8 cellular contexts compared by ENCODE assay signal in the genomic region with DNA sequence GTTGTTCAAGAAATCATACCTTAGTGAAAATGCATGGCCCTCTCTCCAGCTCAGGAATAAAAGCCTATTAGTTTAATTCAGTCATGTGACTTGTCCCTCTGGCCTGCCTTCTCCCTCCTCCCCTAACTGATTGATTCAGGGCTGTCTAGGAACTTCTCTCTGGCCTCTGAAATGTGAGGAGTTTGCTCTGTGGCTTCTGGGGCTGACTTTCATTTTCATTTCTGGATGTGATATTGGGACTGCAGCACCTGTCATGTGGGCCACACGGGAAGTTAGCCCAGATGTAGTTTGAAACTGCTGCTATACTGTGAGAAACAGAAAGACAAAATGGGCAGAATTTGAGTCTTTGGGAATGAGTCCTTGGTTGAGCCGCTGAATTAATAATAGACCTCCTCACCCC. TPM values are rescaled to one million over a fixed set of nuclear protein-coding genes. Genes with fewer than 3 reads are reported as not detected.
DNase-seq lines count a peak whose midpoint lies in the region; ATAC-seq and TF ChIP-seq lines count a peak whose summit lies in the region.

No MANE protein-coding gene starts in this region.

- H3K27me3 ChIP-seq in CD8-positive, alpha-beta T cell (ENCODE audit: insufficient read depth, low read length) = no peaks in the 10 kb centered on the region

- H3K27ac ChIP-seq in CD8-positive, alpha-beta T cell (ENCODE audit: low read depth, low read length) = peak overlapping the region; percentile 49

- no peaks in the 10 kb centered on the region for H3K9me3 Mint-ChIP-seq in CD8-positive, alpha-beta T cell
- H3K9me3 Mint-ChIP-seq in brain = no peaks in the 10 kb centered on the region
- H3K9me3 Mint-ChIP-seq in natural killer cell treated with Interleukin-12 subunit alpha and Interleukin-12 subunit beta and Interleukin-15 and Interleukin-18, amount 100 ng/mL, for 72 hours = peaks cover 3% of the 10 kb centered on the region

- DNase-seq in CD8-positive, alpha-beta T cell = peak; percentile 17 to 64 (median 47)
- DNase-seq in SW480 (ENCODE audit: low spot score) = peak; percentile 43
- peak; percentile 68 for DNase-seq in natural killer cell treated with Interleukin-12 subunit alpha and Interleukin-12 subunit beta and Interleukin-15 and Interleukin-18, amount 100 ng/mL, for 72 hours (ENCODE audit: low spot score)
- no peak for DNase-seq in UCSD-AML1 (lab: John Stamatoyannopoulos, UW; ENCODE audit: unreplicated experiment)
- DNase-seq in foreskin melanocyte = no peak

- POLR2A ChIA-PET in CD8-positive, alpha-beta T cell (lab: Charles Lee) = interaction anchor here (1.2 to 1.3 kb wide), 2 partner anchors 15 to 43 kb away, joined by 4 read pairs; no protein-coding TSS in a partner anchor

- H3K4me1 ChIP-seq in CD8-positive, alpha-beta T cell (ENCODE audit: insufficient read depth, low read length) = peaks cover 81% of the 10 kb centered on the region

- peak overlapping the region; percentile 25 for H3K4me3 ChIP-seq in CD8-positive, alpha-beta T cell (ENCODE audit: low read depth, low read length)

- intact Hi-C loops in CD8-positive, alpha-beta T cell (cut with DNase I, micrococcal nuclease) = loop anchor here (1.0 to 5.0 kb wide), 6 partner anchors 8 to 44 kb away; a partner anchor contains a TSS

- H3K4me3 Mint-ChIP-seq in CD8-positive, alpha-beta T cell = peak overlapping the region; percentile 85
- peak overlapping the region in 3 of 5 experiments; percentile 0 to 24 (median 9) for H3K4me3 Mint-ChIP-seq in brain
- H3K4me3 Mint-ChIP-seq in natural killer cell treated with Interleukin-12 subunit alpha and Interleukin-12 subunit beta and Interleukin-15 and Interleukin-18, amount 100 ng/mL, for 72 hours = peak overlapping the region; percentile 86

- H3K4me1 Mint-ChIP-seq in CD8-positive, alpha-beta T cell (ENCODE audit: low read depth) = peaks cover 81% of the 10 kb centered on the region
- peaks cover 29% of the 10 kb centered on the region for H3K4me1 Mint-ChIP-seq in brain
- peaks cover 56 to 73% of the 10 kb centered on the region in 2 donors for H3K4me1 Mint-ChIP-seq in natural killer cell treated with Interleukin-12 subunit alpha and Interleukin-12 subunit beta and Interleukin-15 and Interleukin-18, amount 100 ng/mL, for 72 hours (ENCODE audit: low read depth in 2 of 2)

- peaks cover 14% of the 10 kb centered on the region for H3K36me3 Mint-ChIP-seq in CD8-positive, alpha-beta T cell
- no peaks in the 10 kb centered on the region for H3K36me3 Mint-ChIP-seq in brain
- no peaks in the 10 kb centered on the region for H3K36me3 Mint-ChIP-seq in natural killer cell treated with Interleukin-12 subunit alpha and Interleukin-12 subunit beta and Interleukin-15 and Interleukin-18, amount 100 ng/mL, for 72 hours

- H3K9me3 ChIP-seq in CD8-positive, alpha-beta T cell (ENCODE audit: low read length) = no peaks in the 10 kb centered on the region

- H3K36me3 ChIP-seq in CD8-positive, alpha-beta T cell (ENCODE audit: insufficient read depth, low read length) = no peaks in the 10 kb centered on the region

- TF ChIP-seq CTCF in CD8-positive, alpha-beta T cell (IDR thresholded peaks at IDR 0.05) = no peak
- no peak for TF ChIP-seq CTCF in brain (conservative IDR thresholded peaks at IDR 0.05)

- CTCF ChIA-PET in CD8-positive, alpha-beta T cell (lab: Charles Lee) = no interaction called here

- no peaks in the 10 kb centered on the region for H3K27me3 Mint-ChIP-seq in CD8-positive, alpha-beta T cell (ENCODE audit: low read depth)
- H3K27me3 Mint-ChIP-seq in brain = no peaks in the 10 kb centered on the region
- no peaks in the 10 kb centered on the region for H3K27me3 Mint-ChIP-seq in natural killer cell treated with Interleukin-12 subunit alpha and Interleukin-12 subunit beta and Interleukin-15 and Interleukin-18, amount 100 ng/mL, for 72 hours

- peak; percentile 90 for ATAC-seq in CD8-positive, alpha-beta T cell
- ATAC-seq in GM19372 (IDR thresholded peaks at IDR 0.05; ENCODE audit: low read depth, unreplicated experiment) (peak; percentile 95), HG03432 (IDR thresholded peaks at IDR 0.05; ENCODE audit: unreplicated experiment) (peak; percentile 95)
- ATAC-seq in natural killer cell treated with Interleukin-12 subunit alpha and Interleukin-12 subunit beta and Interleukin-15 and Interleukin-18, amount 100 ng/mL, for 72 hours = peak; percentile 93 to 96

- peak overlapping the region; percentile 90 for H3K27ac Mint-ChIP-seq in CD8-positive, alpha-beta T cell
- H3K27ac Mint-ChIP-seq in brain = peak overlapping the region in 1 of 5 experiments; percentile 42
- peak overlapping the region; percentile 78 to 85 for H3K27ac Mint-ChIP-seq in natural killer cell treated with Interleukin-12 subunit alpha and Interleukin-12 subunit beta and Interleukin-15 and Interleukin-18, amount 100 ng/mL, for 72 hours

RNA-seq across cellular contexts. Expression of a gene that starts 44.8 kb away (rescaled TPM):
- total RNA-seq in CD8-positive, alpha-beta T cell = 100 to 1,000 TPM; 192 to 200 TPM
- polyA plus RNA-seq in brain (ENCODE audit: insufficient read depth, low read depth, low replicate concordance) = 8.1 TPM
- total RNA-seq in natural killer cell treated with Interleukin-12 subunit alpha and Interleukin-12 subunit beta and Interleukin-15 and Interleukin-18, amount 100 ng/mL, for 72 hours = 10 to 100 TPM; 58.2 to 62.5 TPM

Comparison
In these comparisons a context has a peak if more than half of its experiments do, and no peak if none do; other contexts are left out.
1. DNase-seq: peak in CD8-positive, alpha-beta T cell (7 of 7), SW480 (single experiment) and natural killer cell treated with Interleukin-12 subunit alpha and Interleukin-12 subunit beta and Interleukin-15 and Interleukin-18, amount 100 ng/mL, for 72 hours (single experiment); none in UCSD-AML1 (single experiment) and foreskin melanocyte (single experiment).
2. H3K4me3 Mint-ChIP-seq: peak in every context shown above with its lines; median percentile 86 in natural killer cell treated with Interleukin-12 subunit alpha and Interleukin-12 subunit beta and Interleukin-15 and Interleukin-18, amount 100 ng/mL, for 72 hours; 85 in CD8-positive, alpha-beta T cell; 9 in brain.
3. Peak in every context shown above with its lines, with median percentiles within 50 percentile points of each other: ATAC-seq.